ENCODE assay signal across 15 cellular contexts in genomic region chr2:47265751-47266231, GRCh38.
DNase-seq lines count a peak whose midpoint lies in the region; TF ChIP-seq lines count a peak whose summit lies in the region.
"Had no signal": no experiment of that assay in that cellular context is flagged by ENCODE, and none has a peak within 500 bp of the region (broad histone marks: within the 10 kb centered on the region; RNA-seq: fewer than 3 reads in every experiment).

No MANE protein-coding gene starts in this region.

- H3K4me3 ChIP-seq in PC-9, result no peak overlapping the region
- H3K4me3 ChIP-seq: heart left ventricle, left lung had no signal

- DNase-seq in COR-L47 (lab: John Stamatoyannopoulos, UW) (peak; percentile 40), HEK293T (ENCODE audit: extremely low spot score) (no peak), PC-9 (peak; percentile 28 to 74), kidney tubule cell (ENCODE audit: low spot score) (peak; percentile 46), RPMI8226 (no peak), chondrocyte (ENCODE audit: low spot score) (no peak), posterior vena cava (ENCODE audit: low spot score) (no peak), 8988T (no peak)
- DNase-seq: activated CD8-positive, alpha-beta T cell treated with anti-CD3 and anti-CD28 coated beads, Interleukin-2, amount 10 ng/mL, durations not matched to agents 7 days and 5 days; activated gamma-delta T cell; heart left ventricle; left lung; NCI-H1105 had no signal

- no peaks in the 10 kb centered on the region for H4K20me1 ChIP-seq in PC-9 (ENCODE audit: insufficient read depth)

- H3K36me3 ChIP-seq in PC-9 (ENCODE audit: low read depth), result no peaks in the 10 kb centered on the region
- H3K36me3 ChIP-seq: heart left ventricle, left lung had no signal

- no peak overlapping the region for H2AFZ ChIP-seq in PC-9

- POLR2A ChIA-PET in HEK293T (lab: Yijun Ruan, JAX), result no interaction called here
- POLR2A ChIA-PET in PC-9 (lab: Charles Lee; ENCODE audit: unreplicated experiment), result no interaction called here

- H3K79me2 ChIP-seq in PC-9 (ENCODE audit: low read depth), result no peaks in the 10 kb centered on the region

- H3F3A ChIP-seq in PC-9 (ENCODE audit: insufficient read depth, low read depth), result peaks cover 53% of the 10 kb centered on the region

- H3K27me3 Mint-ChIP-seq in chondrocyte (ENCODE audit: low read depth), result no peaks in the 10 kb centered on the region

- no peak overlapping the region for H3K27ac Mint-ChIP-seq in chondrocyte (ENCODE audit: unreplicated experiment)
- H3K27ac Mint-ChIP-seq: activated CD8-positive, alpha-beta T cell treated with anti-CD3 and anti-CD28 coated beads, Interleukin-2, amount 10 ng/mL, durations not matched to agents 7 days and 5 days had no signal

- H3K9me3 ChIP-seq in PC-9 (ENCODE audit: insufficient read depth, low read depth), result no peaks in the 10 kb centered on the region
- H3K9me3 ChIP-seq: heart left ventricle, left lung had no signal

- peaks cover 15% of the 10 kb centered on the region for H3K4me1 Mint-ChIP-seq in chondrocyte (ENCODE audit: low read depth)

- H3K4me2 ChIP-seq in PC-9, result peak overlapping the region; percentile 16

- H3K4me3 Mint-ChIP-seq in chondrocyte (ENCODE audit: unreplicated experiment), result no peak overlapping the region
- H3K4me3 Mint-ChIP-seq: activated CD8-positive, alpha-beta T cell treated with anti-CD3 and anti-CD28 coated beads, Interleukin-2, amount 10 ng/mL, durations not matched to agents 7 days and 5 days; neural crest cell had no signal

- CTCF ChIA-PET in HEK293T (lab: Yijun Ruan, JAX) (interaction anchor here (0.5 to 0.6 kb wide), 2 partner anchors 40 to 91 kb away, joined by 3 read pairs; no protein-coding TSS in a partner anchor), PC-9 (lab: Charles Lee) (no interaction called here)

- H3K27me3 ChIP-seq in PC-9 (ENCODE audit: insufficient read depth, low read depth), result no peaks in the 10 kb centered on the region
- H3K27me3 ChIP-seq: heart left ventricle, left lung had no signal

- no peaks in the 10 kb centered on the region for H3K9me2 ChIP-seq in PC-9 (ENCODE audit: insufficient read depth)

- no TSS peak for BruUV-seq in PC-9 (replicated peaks; lab: Mats Ljungman, UMichigan)

- intact Hi-C loops in PC-9 (cut with micrococcal nuclease; ENCODE audit: unreplicated experiment), result no loop called here
- intact Hi-C loops in posterior vena cava (cut with DNase I), result no loop called here

- no peaks in the 10 kb centered on the region for H3K9me3 Mint-ChIP-seq in chondrocyte (ENCODE audit: low read depth)
- H3K9me3 Mint-ChIP-seq: neural crest cell had no signal

- TF ChIP-seq CTCF in PC-9 (conservative IDR thresholded peaks at IDR 0.05) (no peak), chondrocyte (IDR thresholded peaks at IDR 0.05) (no peak)

- peaks cover 65% of the 10 kb centered on the region for H3K4me1 ChIP-seq in PC-9 (replicated peaks; ENCODE audit: insufficient read depth)

- H3K36me3 Mint-ChIP-seq in chondrocyte (ENCODE audit: low read depth), result no peaks in the 10 kb centered on the region

- peak overlapping the region; percentile 51 for H3K27ac ChIP-seq in PC-9
- H3K27ac ChIP-seq: heart left ventricle, left lung, RWPE1 had no signal

TF ChIP-seq in HEK293T, 16 proteins besides CTCF, POLR2A, EP300 and RAD21:
- TF ChIP-seq PKNOX1 (IDR thresholded peaks at IDR 0.05) (peak; percentile 88), ELF4 (IDR thresholded peaks at IDR 0.05) (no peak)

Comparison
In these comparisons a context has a peak if more than half of its experiments do, and no peak if none do; other contexts are left out.
1. DNase-seq: peak in COR-L47 (single experiment), PC-9 (2 of 2) and kidney tubule cell (single experiment); none in HEK293T (single experiment), RPMI8226 (single experiment), chondrocyte (single experiment), posterior vena cava (single experiment) and 8988T (single experiment).